In genomic region chr16:85279402-85279801, GRCh38 we compare ENCODE assay signal across 20 cellular contexts.
A peak's percentile ranks its signal among the peaks of the same experiment; 100 is the strongest.
DNase-seq lines count a peak whose midpoint lies in the region; ATAC-seq and TF ChIP-seq lines count a peak whose summit lies in the region.
"Had no signal": no experiment of that assay in that cellular context is flagged by ENCODE, and none has a peak within 500 bp of the region (broad histone marks: within the 10 kb centered on the region; RNA-seq: fewer than 3 reads in every experiment).

No MANE protein-coding gene starts in this region.

- TF ChIP-seq CTCF in parathyroid adenoma (IDR thresholded peaks at IDR 0.05) (no peak), testis (IDR thresholded peaks at IDR 0.05) (no peak)

- peaks cover 29% of the 10 kb centered on the region for H3K79me2 ChIP-seq in parathyroid adenoma

- peak overlapping the region; percentile 45 for H3K4me2 ChIP-seq in parathyroid adenoma (ENCODE audit: low read length)

- H3K9ac ChIP-seq in adipocyte (ENCODE audit: low read length) (peak overlapping the region; percentile 84), parathyroid adenoma (no peak overlapping the region)

- no peak for TF ChIP-seq POLR2A in testis (IDR thresholded peaks at IDR 0.05)

- peak overlapping the region; percentile 73 for H3K27ac ChIP-seq in parathyroid adenoma
- H3K27ac ChIP-seq in testis: peak overlapping the region; percentile 58 to 70

- peak overlapping the region; percentile 90 for H2AFZ ChIP-seq in parathyroid adenoma

- no peaks in the 10 kb centered on the region for H3K36me3 Mint-ChIP-seq in dendritic cell treated with granulocyte-macrophage colony-stimulating factor and Interleukin-4, amounts not matched to agents 40 ng/mL and 50 ng/mL, for 4 days (ENCODE audit: low read depth)
- H3K36me3 Mint-ChIP-seq in activated T-cell treated with anti-CD3 and anti-CD28 coated beads, Interleukin-2, amount 50 U/mL, for 72 hours (ENCODE audit: insufficient read depth in 2 of 2): no peaks in the 10 kb centered on the region
- H3K36me3 Mint-ChIP-seq: CD4-positive, alpha-beta memory T cell had no signal

- peak overlapping the region; percentile 67 for H3K27ac Mint-ChIP-seq in dendritic cell treated with granulocyte-macrophage colony-stimulating factor and Interleukin-4, amounts not matched to agents 40 ng/mL and 50 ng/mL, for 4 days
- H3K27ac Mint-ChIP-seq in activated T-cell treated with anti-CD3 and anti-CD28 coated beads, Interleukin-2, amount 50 U/mL, for 72 hours: no peak overlapping the region

- 72 to 77% methylated on average over 2 to 4 of the region's 4 CpGs for WGBS in testis, 2 donors

- H3K36me3 ChIP-seq in adipocyte (ENCODE audit: control insufficient read depth, insufficient read depth, low read length, severe bottlenecking) (no peaks in the 10 kb centered on the region), parathyroid adenoma (ENCODE audit: control insufficient read depth, insufficient read depth, low read length) (no peaks in the 10 kb centered on the region), testis (ENCODE audit: low read depth, missing control alignments) (no peaks in the 10 kb centered on the region)
- H3K36me3 ChIP-seq: MG63 had no signal

- DNase-seq in adipocyte (ENCODE audit: low read depth) (no peak), testis (no peak), LoVo (ENCODE audit: low spot score) (no peak), NOMO-1 treated with dmso at 0.1 percent for 144 hours (lab: John Stamatoyannopoulos, UW; ENCODE audit: unreplicated experiment) (no peak)
- no peak for DNase-seq in activated T-cell treated with anti-CD3 and anti-CD28 coated beads, Interleukin-2, amount 50 U/mL, for 72 hours
- DNase-seq: Caco-2; CD4-positive, alpha-beta memory T cell; DND-41; GOT3; HCEC 1CT; Kasumi-1; MG63; NCI-H1417; NCI-H1694 treated with DMSO at 0.1 percent for 48 hours; NCI-H526; PC-3 had no signal

- peak overlapping the region; percentile 42 for H3K4me3 ChIP-seq in adipocyte (ENCODE audit: low read length)
- H3K4me3 ChIP-seq in parathyroid adenoma (ENCODE audit: low read depth, low read length): no peak overlapping the region
- no peak overlapping the region for H3K4me3 ChIP-seq in testis
- H3K4me3 ChIP-seq: GM12878, MG63 had no signal

- peaks cover 19% of the 10 kb centered on the region for H3K4me1 Mint-ChIP-seq in dendritic cell treated with granulocyte-macrophage colony-stimulating factor and Interleukin-4, amounts not matched to agents 40 ng/mL and 50 ng/mL, for 4 days (ENCODE audit: low read depth)
- no peaks in the 10 kb centered on the region for H3K4me1 Mint-ChIP-seq in activated T-cell treated with anti-CD3 and anti-CD28 coated beads, Interleukin-2, amount 50 U/mL, for 72 hours (ENCODE audit: low read depth)
- H3K4me1 Mint-ChIP-seq: CD4-positive, alpha-beta memory T cell had no signal

- H3K27me3 Mint-ChIP-seq in dendritic cell treated with granulocyte-macrophage colony-stimulating factor and Interleukin-4, amounts not matched to agents 40 ng/mL and 50 ng/mL, for 4 days: peaks cover 12% of the 10 kb centered on the region
- no peaks in the 10 kb centered on the region for H3K27me3 Mint-ChIP-seq in activated T-cell treated with anti-CD3 and anti-CD28 coated beads, Interleukin-2, amount 50 U/mL, for 72 hours (ENCODE audit: low read depth)
- H3K27me3 Mint-ChIP-seq: CD4-positive, alpha-beta memory T cell had no signal

- intact Hi-C loops in dendritic cell treated with granulocyte-macrophage colony-stimulating factor and Interleukin-4, amounts not matched to agents 40 ng/mL and 50 ng/mL, for 4 days (cut with micrococcal nuclease): no loop called here
- intact Hi-C loops in testis (cut with DNase I; ENCODE audit: low total_unique reads): no loop called here

- ATAC-seq in GM19324 (IDR thresholded peaks at IDR 0.05; ENCODE audit: low FRiP score, unreplicated experiment): no peak
- no peak for ATAC-seq in activated T-cell treated with anti-CD3 and anti-CD28 coated beads, Interleukin-2, amount 50 U/mL, for 72 hours (replicated peaks in 1 of 2)
- ATAC-seq: GM12878, PC-3 had no signal

- H3K9me3 ChIP-seq in adipocyte (ENCODE audit: control insufficient read depth, low read length) (no peaks in the 10 kb centered on the region), parathyroid adenoma (ENCODE audit: control insufficient read depth, low read length) (no peaks in the 10 kb centered on the region), testis (no peaks in the 10 kb centered on the region)
- H3K9me3 ChIP-seq: Caco-2, MG63 had no signal

- H3K4me1 ChIP-seq in adipocyte (ENCODE audit: control insufficient read depth, insufficient read depth, low read length): peaks cover 28% of the 10 kb centered on the region
- H3K4me1 ChIP-seq in parathyroid adenoma: peaks cover 10% of the 10 kb centered on the region
- H3K4me1 ChIP-seq in testis: peaks cover 37% of the 10 kb centered on the region
- H3K4me1 ChIP-seq: Caco-2 had no signal

- H3K9me3 Mint-ChIP-seq in dendritic cell treated with granulocyte-macrophage colony-stimulating factor and Interleukin-4, amounts not matched to agents 40 ng/mL and 50 ng/mL, for 4 days: no peaks in the 10 kb centered on the region
- H3K9me3 Mint-ChIP-seq in activated T-cell treated with anti-CD3 and anti-CD28 coated beads, Interleukin-2, amount 50 U/mL, for 72 hours: no peaks in the 10 kb centered on the region

- no peaks in the 10 kb centered on the region for H3K27me3 ChIP-seq in adipocyte (replicated peaks; ENCODE audit: control insufficient read depth, insufficient read depth, low read length)
- H3K27me3 ChIP-seq in parathyroid adenoma (ENCODE audit: control insufficient read depth, insufficient read depth, low read length): no peaks in the 10 kb centered on the region
- no peaks in the 10 kb centered on the region for H3K27me3 ChIP-seq in testis
- H3K27me3 ChIP-seq: MG63 had no signal

- no peak overlapping the region for H3K4me3 Mint-ChIP-seq in dendritic cell treated with granulocyte-macrophage colony-stimulating factor and Interleukin-4, amounts not matched to agents 40 ng/mL and 50 ng/mL, for 4 days
- H3K4me3 Mint-ChIP-seq in activated T-cell treated with anti-CD3 and anti-CD28 coated beads, Interleukin-2, amount 50 U/mL, for 72 hours: no peak overlapping the region
- H3K4me3 Mint-ChIP-seq: CD4-positive, alpha-beta memory T cell had no signal
